ENCODE assay signal across 9 cellular contexts in the genomic region with DNA sequence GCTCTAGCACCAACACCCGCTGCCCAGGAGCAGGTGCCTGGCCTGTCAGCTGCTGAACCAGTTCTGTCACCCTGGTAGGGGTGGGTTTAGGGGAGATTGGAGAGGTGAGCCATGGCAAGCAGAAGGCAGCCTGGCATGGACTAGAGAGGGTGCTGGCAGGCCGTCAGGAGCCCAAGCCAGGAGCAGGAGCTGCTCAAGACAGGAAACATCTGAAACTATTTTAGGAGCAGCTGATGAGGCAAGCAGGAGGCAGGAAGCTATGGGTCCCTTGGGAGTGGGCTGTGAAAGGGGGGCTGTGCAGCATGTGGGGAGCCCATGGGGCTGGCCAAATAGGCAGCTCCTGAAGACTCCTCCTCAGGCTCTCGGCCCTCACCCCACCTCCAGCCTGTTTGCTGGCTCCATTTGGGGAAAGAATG. TPM values are rescaled to one million over a fixed set of nuclear protein-coding genes. Genes with fewer than 3 reads are reported as not detected.
DNase-seq lines count a peak whose midpoint lies in the region; ATAC-seq and TF ChIP-seq lines count a peak whose summit lies in the region.
"Had no signal": no experiment of that assay in that cellular context is flagged by ENCODE, and none has a peak within 500 bp of the region (broad histone marks: within the 10 kb centered on the region; RNA-seq: fewer than 3 reads in every experiment).

No MANE protein-coding gene starts in this region.

- H3K4me1 Mint-ChIP-seq in CD14-positive monocyte: peaks cover 68% of the 10 kb centered on the region

- peak overlapping the region; percentile 61 to 73 for H3K4me3 Mint-ChIP-seq in CD14-positive monocyte

- H3K4me3 ChIP-seq in astrocyte of the spinal cord (ENCODE audit: low read depth, low read length): no peak overlapping the region

- peaks cover 15 to 21% (median 17%) of the 10 kb centered on the region in 3 donors for H3K27me3 Mint-ChIP-seq in CD14-positive monocyte (ENCODE audit: low read depth in 3 of 3)

- peak; percentile 21 for ATAC-seq in left colon
- ATAC-seq in HG03460 (IDR thresholded peaks at IDR 0.05; ENCODE audit: unreplicated experiment): no peak
- ATAC-seq in GM21528 (IDR thresholded peaks at IDR 0.05; ENCODE audit: low FRiP score, unreplicated experiment): no peak

- peaks cover 37% of the 10 kb centered on the region in 2 donors for H3K36me3 Mint-ChIP-seq in CD14-positive monocyte

- H3K9me3 Mint-ChIP-seq in CD14-positive monocyte: peaks cover 0 to 3% (median 0%) of the 10 kb centered on the region in 7 donors

- peak overlapping the region; percentile 83 for H3K27ac ChIP-seq in substantia nigra (ENCODE audit: low read depth, low read length, poor library complexity, severe bottlenecking)

- DNase-seq in CD14-positive monocyte (ENCODE audit: low spot score) (no peak), LHCN-M2 (ENCODE audit: low read depth) (peak; percentile 78), astrocyte of the spinal cord (ENCODE audit: low read depth, low spot score) (peak; percentile 38), left colon (peak; percentile 50 to 57), substantia nigra (lab: John Stamatoyannopoulos, UW) (peak in 30 of 49 donors; percentile 14 to 76 (median 36)), NCI-H2081 treated with DMSO at 0.1 percent for 48 hours (lab: John Stamatoyannopoulos, UW) (no peak)

- H3K27ac Mint-ChIP-seq in CD14-positive monocyte: peak overlapping the region in 3 of 7 donors; percentile 63 to 82 (median 75)

- in situ Hi-C loops in astrocyte of the spinal cord (cut with HindIII; ENCODE audit: low sequenced_read_pairs): no loop called here

- TF ChIP-seq CTCF in CD14-positive monocyte (IDR thresholded peaks at IDR 0.05) (no peak), astrocyte of the spinal cord (IDR thresholded peaks at IDR 0.05; ENCODE audit: low read depth, low read length) (no peak)

- intact Hi-C loops in CD14-positive monocyte (cut with micrococcal nuclease) (no loop called here), left colon (cut with DNase I, micrococcal nuclease) (loop anchor here in 1 of 2 donors (10.0 kb wide), 1 partner anchor 99 kb away; the partner anchor contains the start of gene MST1R)

RNA-seq across cellular contexts. Expression of gene INKA1, which starts 2.3 kb away (rescaled TPM):
- polyA plus RNA-seq in CD14-positive monocyte: 1 to 10 TPM; 1.3 TPM
- total RNA-seq in LHCN-M2 (2014; rRNA removed) (3.9 and 4.7 TPM in 2 replicates), left colon (1 to 10 TPM in 1 of 2 donors, under 1 TPM in 1; 0.27 to 2.0 TPM)
- 7.2 TPM for polyA plus RNA-seq in LHCN-M2 (2012)

RNA-seq across cellular contexts. Expression of gene CDHR4, which starts 5.7 kb away (rescaled TPM):
- not detected for polyA plus RNA-seq in CD14-positive monocyte
- not detected in 2 replicates for total RNA-seq in LHCN-M2 (2014; rRNA removed)
- polyA plus RNA-seq in LHCN-M2 (2012): not detected
- under 1 TPM in 1 of 2 donors, not detected in 1; 0.20 TPM for total RNA-seq in left colon
- total RNA-seq: epithelial cell of proximal tubule had no signal

RNA-seq across cellular contexts. Expression of gene UBA7, which starts 8.4 kb away (rescaled TPM):
- polyA plus RNA-seq in CD14-positive monocyte: 10 to 100 TPM; 39.1 to 43.7 TPM
- 21.8 and 26.2 TPM in 2 replicates for total RNA-seq in LHCN-M2 (2014; rRNA removed)
- 21.8 TPM for polyA plus RNA-seq in LHCN-M2 (2012)
- total RNA-seq in left colon: 100 to 1,000 TPM in 1 of 2 donors, 10 to 100 TPM in 1; 71.6 to 102 TPM

RNA-seq across cellular contexts. Expression of gene IP6K1, which starts 19.0 kb away (rescaled TPM):
- 10 to 100 TPM; 15.8 to 16.1 TPM for polyA plus RNA-seq in CD14-positive monocyte
- 22.1 and 26.6 TPM in 2 replicates for total RNA-seq in LHCN-M2 (2014; rRNA removed)
- polyA plus RNA-seq in LHCN-M2 (2012): 23.8 TPM
- 10 to 100 TPM; 29.2 to 36.9 TPM for total RNA-seq in left colon

RNA-seq across cellular contexts. Expression of gene TRAIP, which starts 51.0 kb away (rescaled TPM):
- polyA plus RNA-seq in CD14-positive monocyte: under 1 TPM; 0.68 to 0.95 TPM
- total RNA-seq in LHCN-M2 (2014; rRNA removed) (13.8 and 14.5 TPM in 2 replicates), left colon (1 to 10 TPM; 3.2 to 5.3 TPM)
- 7.7 TPM for polyA plus RNA-seq in LHCN-M2 (2012)

Comparison
In these comparisons a context has a peak if more than half of its experiments do, and no peak if none do; other contexts are left out.
1. DNase-seq: peak in LHCN-M2 (single experiment), astrocyte of the spinal cord (single experiment), left colon (2 of 2) and substantia nigra (30 of 49); none in CD14-positive monocyte (single experiment) and NCI-H2081 treated with DMSO at 0.1 percent for 48 hours (single experiment).